1 cellular context compared by ENCODE assay signal in the genomic region with DNA sequence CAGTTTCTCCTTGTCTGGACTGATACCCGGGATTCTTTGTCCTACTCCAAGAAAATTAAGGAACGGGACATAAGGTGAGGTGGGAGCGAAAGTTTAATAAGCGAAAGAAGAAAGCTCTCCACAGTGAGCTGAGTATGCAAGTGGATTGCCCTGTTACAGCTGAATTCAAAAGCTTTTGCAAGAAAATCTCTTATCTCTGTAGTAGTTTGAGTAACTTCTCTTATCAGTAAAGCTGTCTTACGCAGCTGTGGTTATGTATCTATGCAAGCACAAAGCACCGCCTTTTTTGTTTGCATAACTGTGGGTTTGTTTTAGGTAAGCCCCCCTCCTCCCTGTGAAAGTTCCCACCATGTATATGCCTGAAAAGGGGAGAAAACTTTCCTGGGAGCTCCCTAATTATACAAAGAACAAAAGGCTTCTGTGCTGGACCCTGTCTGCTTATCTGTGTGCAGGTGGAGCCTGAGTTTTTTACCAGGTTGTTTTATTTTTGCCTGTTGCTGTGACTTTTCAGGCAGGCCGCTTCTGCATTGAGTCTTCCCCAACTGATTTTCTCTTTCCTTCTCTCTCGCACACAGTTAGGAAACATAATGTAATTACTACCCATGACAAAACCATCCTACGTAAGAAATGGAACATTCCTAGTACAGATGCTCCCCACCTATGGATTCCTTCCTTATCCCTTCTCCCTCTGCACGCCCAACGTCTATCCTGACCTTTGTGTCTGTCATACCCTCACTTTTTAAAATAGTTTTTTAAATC.
TF ChIP-seq lines count a peak whose summit lies in the region.

No MANE protein-coding gene starts in this region.

TF ChIP-seq in K562, 482 proteins besides CTCF, POLR2A, EP300 and RAD21 (continued from another document and continues in another):
- no peak for TF ChIP-seq ZBTB1 (CRISPR knock-in tag; IDR thresholded peaks at IDR 0.05; ENCODE audit: borderline replicate concordance, low read depth)
- TF ChIP-seq, protein P1, sequence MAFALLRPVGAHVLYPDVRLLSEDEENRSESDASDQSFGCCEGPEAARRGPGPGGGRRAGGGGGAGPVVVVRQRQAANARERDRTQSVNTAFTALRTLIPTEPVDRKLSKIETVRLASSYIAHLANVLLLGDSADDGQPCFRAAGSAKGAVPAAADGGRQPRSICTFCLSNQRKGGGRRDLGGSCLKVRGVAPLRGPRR (CRISPR knock-in tag; IDR thresholded peaks at IDR 0.05), result no peak
- TF ChIP-seq, protein P2, sequence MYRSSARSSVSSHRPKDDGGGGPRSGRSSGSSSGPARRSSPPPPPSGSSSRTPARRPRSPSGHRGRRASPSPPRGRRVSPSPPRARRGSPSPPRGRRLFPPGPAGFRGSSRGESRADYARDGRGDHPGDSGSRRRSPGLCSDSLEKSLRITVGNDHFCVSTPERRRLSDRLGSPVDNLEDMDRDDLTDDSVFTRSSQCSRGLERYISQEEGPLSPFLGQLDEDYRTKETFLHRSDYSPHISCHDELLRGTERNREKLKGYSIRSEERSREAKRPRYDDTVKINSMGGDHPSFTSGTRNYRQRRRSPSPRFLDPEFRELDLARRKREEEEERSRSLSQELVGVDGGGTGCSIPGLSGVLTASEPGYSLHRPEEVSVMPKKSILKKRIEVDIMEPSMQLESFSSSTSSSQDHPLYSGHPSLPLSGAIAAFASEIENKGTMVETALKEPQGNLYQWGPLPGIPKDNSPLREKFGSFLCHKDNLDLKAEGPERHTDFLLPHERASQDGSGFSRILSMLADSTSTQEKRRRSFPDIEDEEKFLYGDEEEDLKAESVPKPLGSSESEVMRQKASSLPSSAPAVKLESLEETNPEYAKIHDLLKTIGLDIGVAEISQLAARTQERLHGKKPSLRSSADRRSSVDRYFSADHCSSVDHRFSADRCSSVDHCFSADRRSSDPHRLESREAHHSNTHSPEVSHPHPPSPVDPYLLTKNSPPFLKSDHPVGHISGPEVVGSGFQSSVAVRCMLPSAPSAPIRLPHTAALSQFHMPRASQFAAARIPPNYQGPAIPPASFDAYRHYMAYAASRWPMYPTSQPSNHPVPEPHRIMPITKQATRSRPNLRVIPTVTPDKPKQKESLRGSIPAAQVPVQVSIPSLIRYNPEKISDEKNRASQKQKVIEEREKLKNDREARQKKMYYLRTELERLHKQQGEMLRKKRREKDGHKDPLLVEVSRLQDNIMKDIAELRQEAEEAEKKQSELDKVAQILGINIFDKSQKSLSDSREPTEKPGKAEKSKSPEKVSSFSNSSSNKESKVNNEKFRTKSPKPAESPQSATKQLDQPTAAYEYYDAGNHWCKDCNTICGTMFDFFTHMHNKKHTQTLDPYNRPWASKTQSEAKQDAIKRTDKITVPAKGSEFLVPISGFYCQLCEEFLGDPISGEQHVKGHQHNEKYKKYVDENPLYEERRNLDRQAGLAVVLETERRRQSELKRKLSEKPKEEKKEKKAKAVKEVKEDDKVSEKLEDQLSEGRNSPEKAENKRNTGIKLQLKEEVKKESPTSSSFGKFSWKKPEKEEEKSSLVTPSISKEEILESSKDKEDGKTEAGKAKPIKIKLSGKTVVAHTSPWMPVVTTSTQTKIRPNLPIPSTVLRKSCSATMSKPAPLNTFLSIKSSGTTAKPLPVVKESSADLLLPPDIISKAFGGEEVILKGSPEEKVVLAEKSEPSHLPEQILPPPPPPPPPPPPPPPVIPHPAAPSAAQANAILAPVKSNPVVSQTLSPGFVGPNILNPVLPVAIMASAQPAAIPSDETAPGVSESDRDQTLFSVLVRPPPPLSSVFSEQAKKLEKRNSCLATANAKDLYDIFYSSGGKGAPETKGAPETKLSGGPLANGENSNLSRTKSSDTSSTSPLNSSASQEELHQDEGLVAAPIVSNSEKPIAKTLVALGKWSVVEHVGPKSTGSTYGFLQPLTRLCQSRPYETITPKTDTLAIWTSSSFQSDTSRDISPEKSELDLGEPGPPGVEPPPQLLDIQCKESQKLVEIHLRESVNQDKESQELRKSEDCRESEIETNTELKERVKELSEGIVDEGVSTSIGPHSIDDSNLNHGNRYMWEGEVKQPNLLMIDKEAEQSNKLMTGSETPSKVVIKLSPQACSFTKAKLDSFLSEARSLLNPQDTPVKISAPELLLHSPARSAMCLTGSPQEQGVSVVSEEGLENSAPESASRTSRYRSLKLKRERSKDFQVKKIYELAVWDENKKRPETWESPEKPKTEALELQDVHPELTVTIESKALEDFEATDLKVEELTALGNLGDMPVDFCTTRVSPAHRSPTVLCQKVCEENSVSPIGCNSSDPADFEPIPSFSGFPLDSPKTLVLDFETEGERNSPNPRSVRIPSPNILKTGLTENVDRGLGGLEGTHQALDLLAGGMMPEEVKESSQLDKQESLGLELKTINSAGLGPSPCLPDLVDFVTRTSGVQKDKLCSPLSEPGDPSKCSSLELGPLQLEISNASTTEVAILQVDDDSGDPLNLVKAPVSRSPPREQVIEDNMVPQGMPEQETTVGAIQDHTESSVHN (IDR thresholded peaks at IDR 0.05; ENCODE audit: borderline replicate concordance in 1 of 2, low read depth in 1 of 2), result peak in 1 of 2 experiments; percentile 62; a peak in 2 of 4 replicates
- no peak for TF ChIP-seq SIRT6 (IDR thresholded peaks at IDR 0.05; ENCODE audit: low read depth, low read length)
- no peak for TF ChIP-seq HNRNPK (IDR thresholded peaks at IDR 0.05; ENCODE audit: low read depth, low read length, poor library complexity, severe bottlenecking)
- TF ChIP-seq ZNF57 (CRISPR knock-in tag; IDR thresholded peaks at IDR 0.05), result no peak
- TF ChIP-seq NFXL1 (CRISPR knock-in tag; IDR thresholded peaks at IDR 0.05), result no peak
- TF ChIP-seq PTRF (tag; IDR thresholded peaks at IDR 0.05), result no peak
- TF ChIP-seq, protein P3, sequence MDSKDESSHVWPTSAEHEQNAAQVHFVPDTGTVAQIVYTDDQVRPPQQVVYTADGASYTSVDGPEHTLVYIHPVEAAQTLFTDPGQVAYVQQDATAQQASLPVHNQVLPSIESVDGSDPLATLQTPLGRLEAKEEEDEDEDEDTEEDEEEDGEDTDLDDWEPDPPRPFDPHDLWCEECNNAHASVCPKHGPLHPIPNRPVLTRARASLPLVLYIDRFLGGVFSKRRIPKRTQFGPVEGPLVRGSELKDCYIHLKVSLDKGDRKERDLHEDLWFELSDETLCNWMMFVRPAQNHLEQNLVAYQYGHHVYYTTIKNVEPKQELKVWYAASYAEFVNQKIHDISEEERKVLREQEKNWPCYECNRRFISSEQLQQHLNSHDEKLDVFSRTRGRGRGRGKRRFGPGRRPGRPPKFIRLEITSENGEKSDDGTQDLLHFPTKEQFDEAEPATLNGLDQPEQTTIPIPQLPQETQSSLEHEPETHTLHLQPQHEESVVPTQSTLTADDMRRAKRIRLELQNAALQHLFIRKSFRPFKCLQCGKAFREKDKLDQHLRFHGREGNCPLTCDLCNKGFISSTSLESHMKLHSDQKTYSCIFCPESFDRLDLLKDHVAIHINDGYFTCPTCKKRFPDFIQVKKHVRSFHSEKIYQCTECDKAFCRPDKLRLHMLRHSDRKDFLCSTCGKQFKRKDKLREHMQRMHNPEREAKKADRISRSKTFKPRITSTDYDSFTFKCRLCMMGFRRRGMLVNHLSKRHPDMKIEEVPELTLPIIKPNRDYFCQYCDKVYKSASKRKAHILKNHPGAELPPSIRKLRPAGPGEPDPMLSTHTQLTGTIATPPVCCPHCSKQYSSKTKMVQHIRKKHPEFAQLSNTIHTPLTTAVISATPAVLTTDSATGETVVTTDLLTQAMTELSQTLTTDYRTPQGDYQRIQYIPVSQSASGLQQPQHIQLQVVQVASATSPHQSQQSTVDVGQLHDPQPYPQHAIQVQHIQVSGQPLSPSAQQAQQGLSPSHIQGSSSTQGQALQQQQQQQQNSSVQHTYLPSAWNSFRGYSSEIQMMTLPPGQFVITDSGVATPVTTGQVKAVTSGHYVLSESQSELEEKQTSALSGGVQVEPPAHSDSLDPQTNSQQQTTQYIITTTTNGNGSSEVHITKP (IDR thresholded peaks at IDR 0.05; ENCODE audit: partially characterized antibody), result peak; percentile 70
- no peak for TF ChIP-seq FOXJ3 (CRISPR knock-in tag; IDR thresholded peaks at IDR 0.05)
- TF ChIP-seq ZSCAN32 (CRISPR knock-in tag; IDR thresholded peaks at IDR 0.05), result no peak
- no peak for TF ChIP-seq ZNF699 (CRISPR knock-in tag; IDR thresholded peaks at IDR 0.05; ENCODE audit: insufficient replicate concordance)
- peak; percentile 54; the same call in 1 of the 2 replicates for TF ChIP-seq AFF4 (CRISPR knock-in tag; IDR thresholded peaks at IDR 0.05)
- TF ChIP-seq, protein P4, sequence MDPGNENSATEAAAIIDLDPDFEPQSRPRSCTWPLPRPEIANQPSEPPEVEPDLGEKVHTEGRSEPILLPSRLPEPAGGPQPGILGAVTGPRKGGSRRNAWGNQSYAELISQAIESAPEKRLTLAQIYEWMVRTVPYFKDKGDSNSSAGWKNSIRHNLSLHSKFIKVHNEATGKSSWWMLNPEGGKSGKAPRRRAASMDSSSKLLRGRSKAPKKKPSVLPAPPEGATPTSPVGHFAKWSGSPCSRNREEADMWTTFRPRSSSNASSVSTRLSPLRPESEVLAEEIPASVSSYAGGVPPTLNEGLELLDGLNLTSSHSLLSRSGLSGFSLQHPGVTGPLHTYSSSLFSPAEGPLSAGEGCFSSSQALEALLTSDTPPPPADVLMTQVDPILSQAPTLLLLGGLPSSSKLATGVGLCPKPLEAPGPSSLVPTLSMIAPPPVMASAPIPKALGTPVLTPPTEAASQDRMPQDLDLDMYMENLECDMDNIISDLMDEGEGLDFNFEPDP (CRISPR knock-in tag; IDR thresholded peaks at IDR 0.05), result no peak
- TF ChIP-seq ZNF766 (CRISPR knock-in tag; conservative IDR thresholded peaks at IDR 0.05), result peak; percentile 51; the same call in 1 of the 2 replicates
- no peak for TF ChIP-seq ZNF277 (CRISPR knock-in tag; IDR thresholded peaks at IDR 0.05; ENCODE audit: borderline replicate concordance)
- 0 out of 2 replicates have a peak, but pooled peaks have one; percentile 42 for TF ChIP-seq ZEB2 (IDR thresholded peaks at IDR 0.05)
- TF ChIP-seq E2F3 (CRISPR knock-in tag; IDR thresholded peaks at IDR 0.05), result no peak
- TF ChIP-seq ETV5 (CRISPR knock-in tag; IDR thresholded peaks at IDR 0.05; ENCODE audit: low read depth), result no peak
- TF ChIP-seq CXXC5 (CRISPR knock-in tag; IDR thresholded peaks at IDR 0.05), result peak; percentile 86
- no peak for TF ChIP-seq PCBP1 (IDR thresholded peaks at IDR 0.05; ENCODE audit: low read depth, low read length, poor library complexity, severe bottlenecking)
- TF ChIP-seq SAP30 (IDR thresholded peaks at IDR 0.05; ENCODE audit: borderline replicate concordance, insufficient read depth, low read depth, low read length, poor library complexity, severe bottlenecking), result no peak
- peak; percentile 87 for TF ChIP-seq TEAD4 (IDR thresholded peaks at IDR 0.05; ENCODE audit: low read length)
- TF ChIP-seq TEAD4 (CRISPR knock-in tag; IDR thresholded peaks at IDR 0.05; ENCODE audit: borderline replicate concordance), result no peak
- TF ChIP-seq KLF6 (CRISPR knock-in tag; IDR thresholded peaks at IDR 0.05; ENCODE audit: borderline replicate concordance), result no peak
- no peak for TF ChIP-seq NCOA4 (IDR thresholded peaks at IDR 0.05; ENCODE audit: partially characterized antibody)
- TF ChIP-seq ZNF668 (CRISPR knock-in tag; IDR thresholded peaks at IDR 0.05), result no peak
- no peak for TF ChIP-seq ZBTB34 (CRISPR knock-in tag; IDR thresholded peaks at IDR 0.05)
- TF ChIP-seq THRB (CRISPR knock-in tag; conservative IDR thresholded peaks at IDR 0.05), result no peak
- 0 out of 2 replicates have a peak, but pooled peaks have one; percentile 19 for TF ChIP-seq LEF1 (IDR thresholded peaks at IDR 0.05)
- no peak for TF ChIP-seq ZKSCAN1 (IDR thresholded peaks at IDR 0.05; ENCODE audit: low read depth, low read length)
